In genomic region chr2:113148606-113149552, GRCh38 we compare ENCODE assay signal across 30 cellular contexts. TPM values are rescaled to one million over a fixed set of nuclear protein-coding genes. Genes with fewer than 3 reads are reported as not detected.
DNase-seq lines count a peak whose midpoint lies in the region; ATAC-seq, FAIRE-seq and TF ChIP-seq lines count a peak whose summit lies in the region.
"Had no signal": no experiment of that assay in that cellular context is flagged by ENCODE, and none has a peak within 500 bp of the region (broad histone marks: within the 10 kb centered on the region; RNA-seq: fewer than 3 reads in every experiment).

No MANE protein-coding gene starts in this region.

- intact Hi-C loops in OCI-LY7 (cut with micrococcal nuclease; ENCODE audit: unreplicated experiment) = no loop called here

- no peaks in the 10 kb centered on the region for H3K27me3 Mint-ChIP-seq in stimulated activated memory B cell treated with anti-CD40 and anti-IgM and Interleukin-4, amounts not matched to agents 10 μg/mL and 1 μg/mL and 100 μg/mL, for 72 hours
- H3K27me3 Mint-ChIP-seq: activated CD4-positive, alpha-beta T cell treated with anti-CD3 and anti-CD28 coated beads for 36 hours; activated naive CD8-positive, alpha-beta T cell treated with anti-CD3 and anti-CD28 coated beads for 36 hours had no signal

- H3K4me3 Mint-ChIP-seq in stimulated activated memory B cell treated with anti-CD40 and anti-IgM and Interleukin-4, amounts not matched to agents 10 μg/mL and 1 μg/mL and 100 μg/mL, for 72 hours = no peak overlapping the region
- H3K4me3 Mint-ChIP-seq: activated CD4-positive, alpha-beta T cell treated with anti-CD3 and anti-CD28 coated beads for 36 hours; activated naive CD8-positive, alpha-beta T cell treated with anti-CD3 and anti-CD28 coated beads for 36 hours; neural crest cell had no signal

- ATAC-seq in left lobe of liver = peak; percentile 29
- ATAC-seq in stimulated activated memory B cell treated with anti-CD40 and anti-IgM and Interleukin-4, amounts not matched to agents 10 μg/mL and 1 μg/mL and 100 μg/mL, for 72 hours = peak; percentile 80
- ATAC-seq: activated CD4-positive, alpha-beta T cell treated with anti-CD3 and anti-CD28 coated beads for 36 hours; right cardiac atrium had no signal

- peak; percentile 42 for FAIRE-seq in GM12892 (lab: Jason Lieb, UNC)
- FAIRE-seq: D721Med, HTR-8/SVneo, urothelium cell line had no signal

- peaks cover 16% of the 10 kb centered on the region for H3K4me1 ChIP-seq in OCI-LY7 (ENCODE audit: insufficient read depth, low read length, poor library complexity, severe bottlenecking)

- peak overlapping the region; percentile 56 for H3K4me2 ChIP-seq in OCI-LY7 (ENCODE audit: low read length)

- H3K79me2 ChIP-seq in OCI-LY7 (ENCODE audit: insufficient read depth, low read depth, low read length) = no peaks in the 10 kb centered on the region

- no peaks in the 10 kb centered on the region for H3K36me3 ChIP-seq in OCI-LY7 (ENCODE audit: insufficient read depth, low read length)

- POLR2A ChIA-PET in OCI-LY7 (lab: Charles Lee) = interaction anchor here (0.7 to 2.2 kb wide), 5 partner anchors 10 to 1018 kb away, joined by 3 to 8 read pairs (median 3); no protein-coding TSS in a partner anchor

- no peaks in the 10 kb centered on the region for H3K9me2 ChIP-seq in OCI-LY7 (ENCODE audit: insufficient read depth, low read length)

- H2AFZ ChIP-seq in OCI-LY7 (ENCODE audit: low read length) = peak overlapping the region; percentile 56; the same call in 1 of the 2 replicates

- DNase-seq in GM12892 (ENCODE audit: insufficient read length) = no peak
- DNase-seq in OCI-LY7 (ENCODE audit: low spot score) = peak; percentile 79
- DNase-seq in left lobe of liver (ENCODE audit: low spot score) = peak; percentile 35
- DNase-seq in stimulated activated CD4-positive, alpha-beta T cell treated with anti-CD3 and anti-CD28 coated beads, Interleukin-2, amount 100 ng/mL, for 48 hours = no peak
- no peak for DNase-seq in NK-92 (lab: John Stamatoyannopoulos, UW; ENCODE audit: unreplicated experiment)
- no peak for DNase-seq in RKO (ENCODE audit: low spot score)
- DNase-seq: activated CD4-positive, alpha-beta T cell treated with anti-CD3 and anti-CD28 coated beads for 36 hours; activated effector memory CD4-positive, alpha-beta T cell treated with Interleukin-2 at 50 U/mL for 16 hours; activated naive CD8-positive, alpha-beta T cell treated with anti-CD3 and anti-CD28 coated beads for 36 hours; activated T-cell treated with anti-CD3 and anti-CD28 coated beads for 4 hours; aorta; caudate nucleus; dermis blood vessel endothelial cell; HCEC 1CT; KG1; NCI-H1417; NCI-H2081; NCI-H226; right cardiac atrium; stimulated activated CD4-positive, alpha-beta T cell treated with anti-CD3 and anti-CD28 coated beads, Interleukin-4, amount 100 ng/mL, for 1 hour; T-helper 1 cell had no signal

- H3K9me3 Mint-ChIP-seq in stimulated activated memory B cell treated with anti-CD40 and anti-IgM and Interleukin-4, amounts not matched to agents 10 μg/mL and 1 μg/mL and 100 μg/mL, for 72 hours = no peaks in the 10 kb centered on the region

- peak overlapping the region; percentile 73 for H3K27ac Mint-ChIP-seq in stimulated activated memory B cell treated with anti-CD40 and anti-IgM and Interleukin-4, amounts not matched to agents 10 μg/mL and 1 μg/mL and 100 μg/mL, for 72 hours
- H3K27ac Mint-ChIP-seq: activated CD4-positive, alpha-beta T cell treated with anti-CD3 and anti-CD28 coated beads for 36 hours; activated naive CD8-positive, alpha-beta T cell treated with anti-CD3 and anti-CD28 coated beads for 36 hours had no signal

- H3K9me3 ChIP-seq in OCI-LY7 (ENCODE audit: low read length) = no peaks in the 10 kb centered on the region; the same call in 1 of the 2 replicates

- H3K27ac ChIP-seq in OCI-LY7 (ENCODE audit: low read depth, low read length, poor library complexity, severe bottlenecking) = peak overlapping the region; percentile 39
- H3K27ac ChIP-seq: RWPE1 had no signal

- H3K4me1 Mint-ChIP-seq in stimulated activated memory B cell treated with anti-CD40 and anti-IgM and Interleukin-4, amounts not matched to agents 10 μg/mL and 1 μg/mL and 100 μg/mL, for 72 hours = peaks cover 26% of the 10 kb centered on the region
- H3K4me1 Mint-ChIP-seq: activated CD4-positive, alpha-beta T cell treated with anti-CD3 and anti-CD28 coated beads for 36 hours; neural crest cell had no signal

- no peaks in the 10 kb centered on the region for H4K20me1 ChIP-seq in OCI-LY7 (ENCODE audit: insufficient read depth, low read length)

- H3K36me3 Mint-ChIP-seq in stimulated activated memory B cell treated with anti-CD40 and anti-IgM and Interleukin-4, amounts not matched to agents 10 μg/mL and 1 μg/mL and 100 μg/mL, for 72 hours = no peaks in the 10 kb centered on the region
- H3K36me3 Mint-ChIP-seq: activated naive CD8-positive, alpha-beta T cell treated with anti-CD3 and anti-CD28 coated beads for 36 hours had no signal

- BruUV-seq in OCI-LY7 (replicated peaks; lab: Mats Ljungman, UMichigan) = no TSS peak

- TF ChIP-seq CTCF in OCI-LY7 (conservative IDR thresholded peaks at IDR 0.05; ENCODE audit: low read length) = no peak

- CTCF ChIA-PET in OCI-LY7 (lab: Charles Lee; ENCODE audit: unreplicated experiment) = interaction anchor here (0.6 kb wide), 1 partner anchor 11 kb away, joined by 3 read pairs; no protein-coding TSS in a partner anchor

- no peak overlapping the region for H3K4me3 ChIP-seq in OCI-LY7 (ENCODE audit: low read depth, low read length, poor library complexity, severe bottlenecking)

- no peak for TF ChIP-seq POLR2A in GM12892 (IDR thresholded peaks at IDR 0.05; ENCODE audit: low read depth, low read length)

RNA-seq across cellular contexts. Expression of gene IL1RN, which starts 21.5 kb away (rescaled TPM):
- not detected for polyA plus RNA-seq in GM12892 (2012; ENCODE audit: missing spikeins)
- not detected in 2 replicates for total RNA-seq in OCI-LY7 (2014; rRNA removed; shearing (Covaris generic))
- total RNA-seq in OCI-LY7 (2022) (not detected in 2 replicates), left lobe of liver (16.0 TPM)
- total RNA-seq: Daoy, fibroblast of lung, neural crest cell, temporal lobe had no signal

RNA-seq across cellular contexts. Expression of gene PSD4, which starts 24.9 kb away (rescaled TPM):
- 34.7 TPM for polyA plus RNA-seq in GM12892 (2012; ENCODE audit: missing spikeins)
- total RNA-seq in OCI-LY7 (2014; rRNA removed; shearing (Covaris generic)) = 78.2 and 99.6 TPM in 2 replicates
- 100 and 111 TPM in 2 replicates for total RNA-seq in OCI-LY7 (2022)
- 60.3 TPM for total RNA-seq in left lobe of liver

Comparison
In these comparisons a context has a peak if more than half of its experiments do, and no peak if none do; other contexts are left out.
1. DNase-seq: peak in OCI-LY7 (single experiment) and left lobe of liver (single experiment); none in GM12892 (single experiment), stimulated activated CD4-positive, alpha-beta T cell treated with anti-CD3 and anti-CD28 coated beads, Interleukin-2, amount 100 ng/mL, for 48 hours (0 of 2), NK-92 (single experiment) and RKO (single experiment).
2. RNA of gene IL1RN, which starts 21.5 kb away (total RNA-seq): 16.0 TPM in left lobe of liver (single experiment); not detected in OCI-LY7; every median in the first group is over 10 times any median in the second.